ENCODE assay signal across 1 cellular context in genomic region chr22:32765117-32765618, GRCh38.
TF ChIP-seq lines count a peak whose summit lies in the region.

No MANE protein-coding gene starts in this region.

TF ChIP-seq in WTC11, 78 proteins besides CTCF, POLR2A, EP300 and RAD21 (continued from another document):
- TF ChIP-seq ZNF423 (CRISPR knock-in tag; IDR thresholded peaks at IDR 0.05), result no peak
- no peak for TF ChIP-seq GABPB1 (CRISPR knock-in tag; IDR thresholded peaks at IDR 0.05)
- no peak for TF ChIP-seq NR2C2 (CRISPR knock-in tag; IDR thresholded peaks at IDR 0.05)
- no peak for TF ChIP-seq ZNF281 (CRISPR knock-in tag; IDR thresholded peaks at IDR 0.05)
- no peak for TF ChIP-seq RELA (CRISPR knock-in tag; IDR thresholded peaks at IDR 0.05; ENCODE audit: borderline replicate concordance)
- TF ChIP-seq NFYB (CRISPR knock-in tag; conservative IDR thresholded peaks at IDR 0.05; ENCODE audit: low read depth), result no peak
- TF ChIP-seq ZNF263 (CRISPR knock-in tag; IDR thresholded peaks at IDR 0.05; ENCODE audit: low read depth), result no peak
- TF ChIP-seq JUN (CRISPR knock-in tag; IDR thresholded peaks at IDR 0.05), result no peak
- TF ChIP-seq PREB (CRISPR knock-in tag; IDR thresholded peaks at IDR 0.05; ENCODE audit: borderline replicate concordance), result no peak
- no peak for TF ChIP-seq MXD4 (CRISPR knock-in tag; IDR thresholded peaks at IDR 0.05; ENCODE audit: borderline replicate concordance)
- no peak for TF ChIP-seq STAT6 (CRISPR knock-in tag; conservative IDR thresholded peaks at IDR 0.05; ENCODE audit: low read depth)
- no peak for TF ChIP-seq ZNF121 (CRISPR knock-in tag; IDR thresholded peaks at IDR 0.05)
- no peak for TF ChIP-seq CDX4 (CRISPR knock-in tag; IDR thresholded peaks at IDR 0.05; ENCODE audit: borderline replicate concordance)
- no peak for TF ChIP-seq ERG (CRISPR knock-in tag; IDR thresholded peaks at IDR 0.05)
- TF ChIP-seq MAX (CRISPR knock-in tag; IDR thresholded peaks at IDR 0.05), result no peak
